Comparison of ENCODE assay signal across 8 cellular contexts in the genomic region with DNA sequence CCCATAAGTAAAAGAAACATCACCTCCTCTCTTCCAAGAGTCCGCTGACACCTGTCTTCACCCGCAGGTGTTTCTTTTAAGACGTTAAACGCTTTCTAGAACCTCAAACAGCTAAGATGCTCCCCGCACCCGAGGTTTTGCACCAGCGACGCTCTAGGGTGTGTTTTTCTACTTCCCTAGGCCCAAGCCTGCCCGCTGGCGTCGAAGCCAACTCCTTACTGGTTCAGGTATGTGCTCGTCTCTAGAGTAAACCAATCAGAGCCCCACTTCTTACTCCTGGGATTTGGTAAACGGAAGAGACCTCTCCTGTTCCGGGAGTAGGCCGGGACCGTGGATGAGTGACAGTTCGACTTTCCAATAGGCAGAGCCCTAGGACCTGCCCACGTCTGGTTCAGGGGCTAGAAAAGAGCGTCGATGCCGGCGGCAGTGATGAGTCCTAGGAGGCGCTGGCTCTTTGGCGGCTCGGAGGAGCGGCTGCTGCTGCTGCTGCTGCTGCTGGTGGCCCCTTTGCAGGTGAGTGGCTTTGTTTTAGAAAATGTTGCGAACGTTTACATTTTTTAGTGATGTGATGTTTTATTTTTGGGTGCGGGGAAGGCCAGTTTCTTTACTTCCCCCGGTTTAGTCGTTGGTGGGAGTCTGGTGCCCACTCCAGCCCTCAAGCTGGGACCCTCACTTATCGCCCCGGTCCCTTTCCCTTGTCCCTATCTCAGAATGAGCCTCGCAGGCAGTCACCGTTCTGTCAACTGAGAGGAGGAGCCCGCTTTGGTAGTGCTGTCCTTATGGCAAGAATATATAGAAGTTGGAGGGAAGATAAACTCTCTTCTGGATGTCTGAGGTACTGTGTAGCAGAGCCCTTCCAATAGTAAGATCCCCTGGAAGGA.
DNase-seq lines count a peak whose midpoint lies in the region; ATAC-seq lines count a peak whose summit lies in the region.

BPGM (plus strand) TSS at position 429 of the 881 bp plus-strand sequence. CDS start 14,655 bp downstream, outside the sequence.

- ATAC-seq in GM19025 (IDR thresholded peaks at IDR 0.05; ENCODE audit: low read depth, unreplicated experiment) (peak; percentile 98), HG03342 (IDR thresholded peaks at IDR 0.05; ENCODE audit: unreplicated experiment) (peak; percentile 98)

- DNase-seq in AG20443 (ENCODE audit: low spot score): peak; percentile 98
- DNase-seq in NCI-H345 treated with DMSO at 0.1 percent for 48 hours (lab: John Stamatoyannopoulos, UW; ENCODE audit: unreplicated experiment): peak; percentile 98
- peak; percentile 93 for DNase-seq in activated CD4-positive, CD25-positive, alpha-beta regulatory T cell treated with anti-CD3 and anti-CD28 coated beads, Interleukin-2, amount 50 U/mL, for 16 hours (ENCODE audit: low read depth, low spot score)
- peak; percentile 97 to 99 for DNase-seq in cerebellar nuclear complex (lab: John Stamatoyannopoulos, UW)
- DNase-seq in islet precursor cell: peak; percentile 100
- peak; percentile 91 to 95 (median 95) for DNase-seq in stimulated activated CD4-positive, alpha-beta T cell treated with anti-CD3 and anti-CD28 coated beads, Interleukin-12 subunit alpha, Interleukin-12 subunit beta, amount 100 ng/mL, for 48 hours (ENCODE audit: low read depth in 2 of 3, low spot score in 1 of 3)

Comparison
In these comparisons a context has a peak if more than half of its experiments do, and no peak if none do; other contexts are left out.
1. Peak in every context shown above with its lines: DNase-seq and ATAC-seq.